19 cellular contexts compared by ENCODE assay signal in the genomic region with DNA sequence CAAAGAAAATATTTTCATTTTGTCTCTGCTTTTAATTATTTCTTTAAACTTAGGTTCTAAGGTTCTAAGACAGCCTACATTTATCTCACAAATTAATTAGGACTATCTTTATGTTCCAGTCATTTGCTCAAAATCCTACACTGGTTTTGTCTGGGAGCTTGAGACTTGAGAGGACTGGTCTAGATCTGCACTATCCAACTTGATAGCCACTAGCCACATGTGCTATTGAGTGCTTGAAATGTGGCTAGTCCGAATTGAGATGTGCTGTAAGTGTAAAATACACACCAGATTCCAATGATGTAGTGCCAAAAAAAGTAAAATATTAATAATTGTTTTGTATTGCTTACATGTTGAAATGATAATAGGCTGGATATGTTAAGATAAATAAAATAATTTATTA.
"Had no signal": no experiment of that assay in that cellular context is flagged by ENCODE, and none has a peak within 500 bp of the region (broad histone marks: within the 10 kb centered on the region; RNA-seq: fewer than 3 reads in every experiment).

No MANE protein-coding gene starts in this region.

- H3K4me1 ChIP-seq: prostate gland, thyroid gland had no signal

- H3K4me3 Mint-ChIP-seq: activated CD4-positive, alpha-beta T cell treated with anti-CD3 and anti-CD28 coated beads for 36 hours; activated CD8-positive, alpha-beta T cell treated with anti-CD3 and anti-CD28 coated beads for 36 hours; activated T-cell treated with anti-CD3 and anti-CD28 coated beads, Interleukin-2, amount 50 U/mL, for 72 hours; dendritic cell treated with granulocyte-macrophage colony-stimulating factor and Interleukin-4, amounts not matched to agents 40 ng/mL and 50 ng/mL, for 4 days; effector memory CD8-positive, alpha-beta T cell; natural killer cell treated with Interleukin-12 subunit alpha and Interleukin-12 subunit beta and Interleukin-15 and Interleukin-18, amount 100 ng/mL, for 72 hours; stimulated activated naive CD8-positive, alpha-beta T cell treated with anti-CD3 and anti-CD28 coated beads, Interleukin-15, Interleukin-2, amounts not matched to agents 100 ng/mL and 50 ng/mL, for 24 hours had no signal

- H3K27ac ChIP-seq: vagina, WERI-Rb-1 had no signal

- H3K4me3 ChIP-seq: prostate gland, thyroid gland, vagina had no signal

- H3K9me3 Mint-ChIP-seq: activated CD8-positive, alpha-beta T cell treated with anti-CD3 and anti-CD28 coated beads for 36 hours; activated T-cell treated with anti-CD3 and anti-CD28 coated beads, Interleukin-2, amount 50 U/mL, for 72 hours; dendritic cell treated with granulocyte-macrophage colony-stimulating factor and Interleukin-4, amounts not matched to agents 40 ng/mL and 50 ng/mL, for 4 days; effector memory CD8-positive, alpha-beta T cell; natural killer cell treated with Interleukin-12 subunit alpha and Interleukin-12 subunit beta and Interleukin-15 and Interleukin-18, amount 100 ng/mL, for 72 hours; stimulated activated naive CD8-positive, alpha-beta T cell treated with anti-CD3 and anti-CD28 coated beads, Interleukin-15, Interleukin-2, amounts not matched to agents 100 ng/mL and 50 ng/mL, for 24 hours had no signal

- H3K27me3 Mint-ChIP-seq: activated CD4-positive, alpha-beta T cell treated with anti-CD3 and anti-CD28 coated beads for 36 hours; activated CD8-positive, alpha-beta T cell treated with anti-CD3 and anti-CD28 coated beads for 36 hours; dendritic cell treated with granulocyte-macrophage colony-stimulating factor and Interleukin-4, amounts not matched to agents 40 ng/mL and 50 ng/mL, for 4 days; effector memory CD8-positive, alpha-beta T cell; natural killer cell treated with Interleukin-12 subunit alpha and Interleukin-12 subunit beta and Interleukin-15 and Interleukin-18, amount 100 ng/mL, for 72 hours; stimulated activated naive CD8-positive, alpha-beta T cell treated with anti-CD3 and anti-CD28 coated beads, Interleukin-15, Interleukin-2, amounts not matched to agents 100 ng/mL and 50 ng/mL, for 24 hours had no signal

- H3K9me3 ChIP-seq: prostate gland, thyroid gland, vagina had no signal

- H3K27me3 ChIP-seq: thyroid gland, vagina had no signal

- ATAC-seq: activated CD8-positive, alpha-beta T cell treated with anti-CD3 and anti-CD28 coated beads for 36 hours; effector memory CD8-positive, alpha-beta T cell; left colon; natural killer cell treated with Interleukin-12 subunit alpha and Interleukin-12 subunit beta and Interleukin-15 and Interleukin-18, amount 100 ng/mL, for 72 hours had no signal

- H3K36me3 ChIP-seq: prostate gland had no signal

- DNase-seq: activated CD4-positive, alpha-beta T cell treated with anti-CD3 and anti-CD28 coated beads for 36 hours; activated CD8-positive, alpha-beta memory T cell treated with anti-CD3 and anti-CD28 coated beads, Interleukin-2, amount 50 U/mL, for 4 hours; activated CD8-positive, alpha-beta T cell treated with anti-CD3 and anti-CD28 coated beads for 36 hours; activated T-cell treated with anti-CD3 and anti-CD28 coated beads, Interleukin-2, amount 50 U/mL, for 72 hours; central memory CD4-positive, alpha-beta T cell; effector memory CD8-positive, alpha-beta T cell; glutamatergic neuron; left colon; occipital lobe; stimulated activated CD4-positive, alpha-beta T cell treated with anti-CD3 and anti-CD28 coated beads, Interleukin-4, amount 100 ng/mL, for 1 hour; stimulated activated CD8-positive, alpha-beta memory T cell treated with anti-CD3 and anti-CD28 coated beads, Interleukin-4, amount 100 ng/mL, for 48 hours; T-helper 9 cell; thyroid gland; WERI-Rb-1 had no signal

- H3K27ac Mint-ChIP-seq: activated CD4-positive, alpha-beta T cell treated with anti-CD3 and anti-CD28 coated beads for 36 hours; activated T-cell treated with anti-CD3 and anti-CD28 coated beads, Interleukin-2, amount 50 U/mL, for 72 hours; dendritic cell treated with granulocyte-macrophage colony-stimulating factor and Interleukin-4, amounts not matched to agents 40 ng/mL and 50 ng/mL, for 4 days; natural killer cell treated with Interleukin-12 subunit alpha and Interleukin-12 subunit beta and Interleukin-15 and Interleukin-18, amount 100 ng/mL, for 72 hours had no signal
